Comparison of ENCODE assay signal across 22 cellular contexts in genomic region chr12:7441216-7441615, GRCh38. TPM values are rescaled to one million over a fixed set of nuclear protein-coding genes. Genes with fewer than 3 reads are reported as not detected.
"Had no signal": no experiment of that assay in that cellular context is flagged by ENCODE, and none has a peak within 500 bp of the region (broad histone marks: within the 10 kb centered on the region; RNA-seq: fewer than 3 reads in every experiment).

No MANE protein-coding gene starts in this region.

- DNase-seq: activated CD4-positive, alpha-beta T cell treated with anti-CD3 and anti-CD28 coated beads, Interleukin-2, amount 50 U/mL, for 4 hours; activated CD8-positive, alpha-beta memory T cell treated with anti-CD3 and anti-CD28 coated beads for 24 hours; activated CD8-positive, alpha-beta memory T cell treated with anti-CD3 and anti-CD28 coated beads, Interleukin-2, amount 50 U/mL, for 4 hours; activated naive CD4-positive, alpha-beta T cell; activated naive CD8-positive, alpha-beta T cell treated with anti-CD3 and anti-CD28 coated beads for 36 hours; activated T-cell treated with anti-CD3 and anti-CD28 coated beads, Interleukin-2, amount 50 U/mL, for 24 hours; amniotic stem cell; cerebellar nuclear complex; cortex of kidney; foreskin keratinocyte; hippocampal formation; kidney glomerular epithelial cell; left lung; naive thymus-derived CD8-positive, alpha-beta T cell; nucleus accumbens; posterior cingulate gyrus; SK-N-SH; spleen; stimulated activated CD4-positive, alpha-beta T cell treated with anti-CD3 and anti-CD28 coated beads, Interleukin-4, amount 100 ng/mL, for 1 hour; stimulated activated naive CD4-positive, alpha-beta T cell treated with Interleukin-2 at 50 U/mL for 16 hours; upper lobe of right lung had no signal

- H3K4me1 Mint-ChIP-seq: activated naive CD8-positive, alpha-beta T cell treated with anti-CD3 and anti-CD28 coated beads for 36 hours; activated T-helper 17 cell treated with anti-CD3 and anti-CD28 coated beads, Interleukin-2, amount 50 U/mL, for 72 hours had no signal

- H3K36me3 Mint-ChIP-seq: activated naive CD8-positive, alpha-beta T cell treated with anti-CD3 and anti-CD28 coated beads for 36 hours had no signal

- H3K27ac Mint-ChIP-seq: activated naive CD8-positive, alpha-beta T cell treated with anti-CD3 and anti-CD28 coated beads for 36 hours; activated T-cell treated with anti-CD3 and anti-CD28 coated beads, Interleukin-2, amount 50 U/mL, for 24 hours; activated T-helper 17 cell treated with anti-CD3 and anti-CD28 coated beads, Interleukin-2, amount 50 U/mL, for 72 hours; naive thymus-derived CD8-positive, alpha-beta T cell had no signal

- ATAC-seq: activated T-helper 17 cell treated with anti-CD3 and anti-CD28 coated beads, Interleukin-2, amount 50 U/mL, for 72 hours; foreskin keratinocyte; left lung; naive thymus-derived CD8-positive, alpha-beta T cell; upper lobe of right lung had no signal

- H3K4me3 Mint-ChIP-seq: activated naive CD8-positive, alpha-beta T cell treated with anti-CD3 and anti-CD28 coated beads for 36 hours; activated T-cell treated with anti-CD3 and anti-CD28 coated beads, Interleukin-2, amount 50 U/mL, for 24 hours; activated T-helper 17 cell treated with anti-CD3 and anti-CD28 coated beads, Interleukin-2, amount 50 U/mL, for 72 hours had no signal

- H3K9me3 Mint-ChIP-seq: activated T-cell treated with anti-CD3 and anti-CD28 coated beads, Interleukin-2, amount 50 U/mL, for 24 hours; activated T-helper 17 cell treated with anti-CD3 and anti-CD28 coated beads, Interleukin-2, amount 50 U/mL, for 72 hours had no signal

RNA-seq across cellular contexts. Expression of gene CD163L1, which starts 2.7 kb away (rescaled TPM):
- total RNA-seq: activated naive CD8-positive, alpha-beta T cell treated with anti-CD3 and anti-CD28 coated beads for 36 hours; activated T-helper 17 cell treated with anti-CD3 and anti-CD28 coated beads, Interleukin-2, amount 50 U/mL, for 72 hours had no signal
